In genomic region chr19:18594824-18595373, GRCh38 we compare ENCODE assay signal across 8 cellular contexts. TPM values are rescaled to one million over a fixed set of nuclear protein-coding genes. Genes with fewer than 3 reads are reported as not detected.
DNase-seq lines count a peak whose midpoint lies in the region; ATAC-seq and FAIRE-seq lines count a peak whose summit lies in the region.

No MANE protein-coding gene starts in this region.

- peaks cover 20% of the 10 kb centered on the region for H3K27me3 ChIP-seq in iPS-18a (ENCODE audit: control insufficient read depth, insufficient read depth, low read length)
- peaks cover 19 to 27% of the 10 kb centered on the region in 2 donors for H3K27me3 ChIP-seq in stomach smooth muscle (ENCODE audit: control insufficient read depth in 1 of 2, insufficient read depth in 2 of 2, low read length in 2 of 2)
- peaks cover 0 to 2% of the 10 kb centered on the region in 2 donors for H3K27me3 ChIP-seq in small intestine (ENCODE audit: control insufficient read depth in 2 of 2, insufficient read depth in 2 of 2, low read length in 2 of 2)

- CTCF ChIA-PET in activated CD4-positive, alpha-beta memory T cell treated with anti-CD3 and anti-CD28 coated beads for 36 hours (lab: Charles Lee): interaction anchor here (1.0 to 3.3 kb wide), 13 partner anchors 13 to 392 kb away, joined by 3 to 19 read pairs (median 6); partner anchors contain the start of gene TMEM59L
- CTCF ChIA-PET in activated CD4-positive, alpha-beta memory T cell treated with anti-CD3 and anti-CD28 coated beads, Interleukin-2, amount 10 ng/mL, durations not matched to agents 7 days and 5 days (lab: Charles Lee): interaction anchor here (0.6 to 2.1 kb wide), 5 partner anchors 56 to 324 kb away, joined by 3 to 14 read pairs (median 5); partner anchors contain the start of genes COPE and DDX49
- CTCF ChIA-PET in activated CD8-positive, alpha-beta T cell treated with anti-CD3 and anti-CD28 coated beads, Interleukin-2, amount 10 ng/mL, durations not matched to agents 7 days and 5 days (lab: Charles Lee): interaction anchor here (1.1 to 2.6 kb wide), 6 partner anchors 10 to 252 kb away, joined by 3 to 23 read pairs (median 8); partner anchors contain the start of genes ELL and UBA52

- 5 to 16% (median 11%) methylated on average over 23 to 26 of the region's 26 CpGs for WGBS in small intestine, 3 donors

- H3K9ac ChIP-seq in iPS-18a (ENCODE audit: low read length): peak overlapping the region; percentile 58
- H3K9ac ChIP-seq in stomach smooth muscle (ENCODE audit: low read length in 2 of 2): peak overlapping the region; percentile 55 to 57

- H3K4me1 ChIP-seq in iPS-18a (ENCODE audit: control insufficient read depth, low read depth, low read length) (peaks cover 14% of the 10 kb centered on the region), stomach smooth muscle (ENCODE audit: control insufficient read depth, insufficient read depth, low read length) (peaks cover 18% of the 10 kb centered on the region), small intestine (ENCODE audit: control insufficient read depth in 2 of 2, insufficient read depth in 1 of 2, low read depth in 1 of 2, low read length in 1 of 2) (peaks cover 1 to 6% of the 10 kb centered on the region in 2 donors)

- H3K4me3 ChIP-seq in iPS-18a (ENCODE audit: low read length) (peak overlapping the region; percentile 59), stomach smooth muscle (ENCODE audit: low read length in 2 of 2) (peak overlapping the region; percentile 49 to 59), small intestine (ENCODE audit: low read depth in 1 of 2, low read length in 2 of 2) (peak overlapping the region in 1 of 2 donors; percentile 29)

- H3K27ac Mint-ChIP-seq in activated CD4-positive, alpha-beta memory T cell treated with anti-CD3 and anti-CD28 coated beads for 36 hours: no peak overlapping the region
- H3K27ac Mint-ChIP-seq in activated CD4-positive, alpha-beta memory T cell treated with anti-CD3 and anti-CD28 coated beads, Interleukin-2, amount 10 ng/mL, durations not matched to agents 7 days and 5 days: no peak overlapping the region
- H3K27ac Mint-ChIP-seq in activated CD8-positive, alpha-beta T cell treated with anti-CD3 and anti-CD28 coated beads, Interleukin-2, amount 10 ng/mL, durations not matched to agents 7 days and 5 days: no peak overlapping the region

- intact Hi-C loops in activated CD4-positive, alpha-beta memory T cell treated with anti-CD3 and anti-CD28 coated beads for 36 hours (cut with micrococcal nuclease): loop anchor here (5.0 kb wide), 3 partner anchors 42 to 322 kb away; partner anchors contain the start of genes COPE, DDX49 and KLHL26

- no peak for FAIRE-seq in small intestine (lab: Jason Lieb, UNC)

- peaks cover 18% of the 10 kb centered on the region for H3K4me1 Mint-ChIP-seq in activated CD4-positive, alpha-beta memory T cell treated with anti-CD3 and anti-CD28 coated beads for 36 hours (ENCODE audit: low read depth)
- H3K4me1 Mint-ChIP-seq in activated CD4-positive, alpha-beta memory T cell treated with anti-CD3 and anti-CD28 coated beads, Interleukin-2, amount 10 ng/mL, durations not matched to agents 7 days and 5 days: peaks cover 21% of the 10 kb centered on the region
- H3K4me1 Mint-ChIP-seq in activated CD8-positive, alpha-beta T cell treated with anti-CD3 and anti-CD28 coated beads, Interleukin-2, amount 10 ng/mL, durations not matched to agents 7 days and 5 days (ENCODE audit: low read depth): peaks cover 24% of the 10 kb centered on the region

- H3K36me3 ChIP-seq in iPS-18a (ENCODE audit: control insufficient read depth, low read depth, low read length) (no peaks in the 10 kb centered on the region), stomach smooth muscle (ENCODE audit: control insufficient read depth in 2 of 2, insufficient read depth in 2 of 2, low read length in 2 of 2) (peaks cover 0 to 3% of the 10 kb centered on the region in 2 donors), small intestine (ENCODE audit: control insufficient read depth in 2 of 2, insufficient read depth in 2 of 2, low read length in 2 of 2) (no peaks in the 10 kb centered on the region)

- peak overlapping the region; percentile 59 for H3K4me3 Mint-ChIP-seq in activated CD4-positive, alpha-beta memory T cell treated with anti-CD3 and anti-CD28 coated beads for 36 hours
- no peak overlapping the region for H3K4me3 Mint-ChIP-seq in activated CD4-positive, alpha-beta memory T cell treated with anti-CD3 and anti-CD28 coated beads, Interleukin-2, amount 10 ng/mL, durations not matched to agents 7 days and 5 days
- H3K4me3 Mint-ChIP-seq in activated CD8-positive, alpha-beta T cell treated with anti-CD3 and anti-CD28 coated beads, Interleukin-2, amount 10 ng/mL, durations not matched to agents 7 days and 5 days: peak overlapping the region; percentile 64

- H3K27me3 Mint-ChIP-seq in activated CD4-positive, alpha-beta memory T cell treated with anti-CD3 and anti-CD28 coated beads for 36 hours: peaks cover 3% of the 10 kb centered on the region
- peaks cover 7% of the 10 kb centered on the region for H3K27me3 Mint-ChIP-seq in activated CD4-positive, alpha-beta memory T cell treated with anti-CD3 and anti-CD28 coated beads, Interleukin-2, amount 10 ng/mL, durations not matched to agents 7 days and 5 days
- peaks cover 2% of the 10 kb centered on the region for H3K27me3 Mint-ChIP-seq in activated CD8-positive, alpha-beta T cell treated with anti-CD3 and anti-CD28 coated beads, Interleukin-2, amount 10 ng/mL, durations not matched to agents 7 days and 5 days (ENCODE audit: low read depth)

- ATAC-seq in activated CD8-positive, alpha-beta T cell treated with anti-CD3 and anti-CD28 coated beads, Interleukin-2, amount 10 ng/mL, durations not matched to agents 7 days and 5 days: peak; percentile 10

- no peaks in the 10 kb centered on the region for H3K9me3 ChIP-seq in iPS-18a (ENCODE audit: control insufficient read depth, low read depth, low read length)
- H3K9me3 ChIP-seq in stomach smooth muscle (ENCODE audit: control insufficient read depth in 2 of 2, low read length in 2 of 2): no peaks in the 10 kb centered on the region
- H3K9me3 ChIP-seq in small intestine (ENCODE audit: control insufficient read depth, low read depth): no peaks in the 10 kb centered on the region

- peaks cover 5% of the 10 kb centered on the region for H3K36me3 Mint-ChIP-seq in activated CD4-positive, alpha-beta memory T cell treated with anti-CD3 and anti-CD28 coated beads for 36 hours
- peaks cover 10% of the 10 kb centered on the region for H3K36me3 Mint-ChIP-seq in activated CD4-positive, alpha-beta memory T cell treated with anti-CD3 and anti-CD28 coated beads, Interleukin-2, amount 10 ng/mL, durations not matched to agents 7 days and 5 days (ENCODE audit: low read depth)
- peaks cover 15% of the 10 kb centered on the region for H3K36me3 Mint-ChIP-seq in activated CD8-positive, alpha-beta T cell treated with anti-CD3 and anti-CD28 coated beads, Interleukin-2, amount 10 ng/mL, durations not matched to agents 7 days and 5 days (ENCODE audit: low read depth)

- H3K9me3 Mint-ChIP-seq in activated CD4-positive, alpha-beta memory T cell treated with anti-CD3 and anti-CD28 coated beads for 36 hours: no peaks in the 10 kb centered on the region
- no peaks in the 10 kb centered on the region for H3K9me3 Mint-ChIP-seq in activated CD4-positive, alpha-beta memory T cell treated with anti-CD3 and anti-CD28 coated beads, Interleukin-2, amount 10 ng/mL, durations not matched to agents 7 days and 5 days
- H3K9me3 Mint-ChIP-seq in activated CD8-positive, alpha-beta T cell treated with anti-CD3 and anti-CD28 coated beads, Interleukin-2, amount 10 ng/mL, durations not matched to agents 7 days and 5 days (ENCODE audit: insufficient read depth): no peaks in the 10 kb centered on the region

- POLR2A ChIA-PET in activated CD4-positive, alpha-beta memory T cell treated with anti-CD3 and anti-CD28 coated beads for 36 hours (lab: Charles Lee): no interaction called here
- POLR2A ChIA-PET in activated CD4-positive, alpha-beta memory T cell treated with anti-CD3 and anti-CD28 coated beads, Interleukin-2, amount 10 ng/mL, durations not matched to agents 7 days and 5 days (lab: Charles Lee): no interaction called here
- POLR2A ChIA-PET in activated CD8-positive, alpha-beta T cell treated with anti-CD3 and anti-CD28 coated beads, Interleukin-2, amount 10 ng/mL, durations not matched to agents 7 days and 5 days (lab: Charles Lee): interaction anchor here (1.0 kb wide), 1 partner anchor 41 kb away, joined by 3 read pairs; no protein-coding TSS in a partner anchor

- no peak for DNase-seq in activated CD4-positive, alpha-beta memory T cell treated with anti-CD3 and anti-CD28 coated beads for 36 hours
- no peak for DNase-seq in activated CD4-positive, alpha-beta memory T cell treated with anti-CD3 and anti-CD28 coated beads, Interleukin-2, amount 10 ng/mL, durations not matched to agents 7 days and 5 days
- DNase-seq in activated CD8-positive, alpha-beta T cell treated with anti-CD3 and anti-CD28 coated beads, Interleukin-2, amount 10 ng/mL, durations not matched to agents 7 days and 5 days: no peak
- DNase-seq in small intestine (no peak), LoVo (ENCODE audit: low spot score) (no peak), NCI-H526 (lab: John Stamatoyannopoulos, UW) (no peak)

- no peak overlapping the region for H3K27ac ChIP-seq in iPS-18a (ENCODE audit: low read length)
- no peak overlapping the region for H3K27ac ChIP-seq in stomach smooth muscle (ENCODE audit: low read length)
- no peak overlapping the region for H3K27ac ChIP-seq in small intestine (ENCODE audit: low read depth in 1 of 2, low read length in 1 of 2)

RNA-seq across cellular contexts. Expression of gene REX1BD, which starts 6.3 kb away (rescaled TPM):
- 10 to 100 TPM; 97.6 to 99.3 TPM for total RNA-seq in activated CD4-positive, alpha-beta memory T cell treated with anti-CD3 and anti-CD28 coated beads for 36 hours
- 10 to 100 TPM; 81.2 to 83.3 TPM for total RNA-seq in activated CD4-positive, alpha-beta memory T cell treated with anti-CD3 and anti-CD28 coated beads, Interleukin-2, amount 10 ng/mL, durations not matched to agents 7 days and 5 days
- total RNA-seq in activated CD8-positive, alpha-beta T cell treated with anti-CD3 and anti-CD28 coated beads, Interleukin-2, amount 10 ng/mL, durations not matched to agents 7 days and 5 days: 10 to 100 TPM; 91.5 to 98.7 TPM
- 100 to 1,000 TPM in 1 of 3 donors, 10 to 100 TPM in 2; 59.9 to 102 (median 71.8) TPM for polyA plus RNA-seq in small intestine

RNA-seq across cellular contexts. Expression of gene CRLF1, which starts 11.7 kb away (rescaled TPM):
- not detected for total RNA-seq in activated CD4-positive, alpha-beta memory T cell treated with anti-CD3 and anti-CD28 coated beads for 36 hours
- not detected for total RNA-seq in activated CD4-positive, alpha-beta memory T cell treated with anti-CD3 and anti-CD28 coated beads, Interleukin-2, amount 10 ng/mL, durations not matched to agents 7 days and 5 days
- not detected for total RNA-seq in activated CD8-positive, alpha-beta T cell treated with anti-CD3 and anti-CD28 coated beads, Interleukin-2, amount 10 ng/mL, durations not matched to agents 7 days and 5 days
- polyA plus RNA-seq in small intestine: 10 to 100 TPM in 1 of 3 donors, 1 to 10 TPM in 1, not detected in 1; 6.5 to 22.3 TPM

RNA-seq across cellular contexts. Expression of gene TMEM59L, which starts 17.8 kb away (rescaled TPM):
- total RNA-seq in activated CD4-positive, alpha-beta memory T cell treated with anti-CD3 and anti-CD28 coated beads for 36 hours: under 1 TPM; 0.24 to 0.40 TPM
- under 1 TPM in 1 of 2 experiments, not detected in 1; 0.13 TPM for total RNA-seq in activated CD4-positive, alpha-beta memory T cell treated with anti-CD3 and anti-CD28 coated beads, Interleukin-2, amount 10 ng/mL, durations not matched to agents 7 days and 5 days
- not detected for total RNA-seq in activated CD8-positive, alpha-beta T cell treated with anti-CD3 and anti-CD28 coated beads, Interleukin-2, amount 10 ng/mL, durations not matched to agents 7 days and 5 days
- polyA plus RNA-seq in small intestine: 1 to 10 TPM in 2 of 3 donors, not detected in 1; 1.6 to 8.5 TPM

RNA-seq across cellular contexts. Expression of gene UBA52, which starts 23.2 kb away (rescaled TPM):
- total RNA-seq in activated CD4-positive, alpha-beta memory T cell treated with anti-CD3 and anti-CD28 coated beads for 36 hours: 1,000 to 10,000 TPM; 1,569 to 1,601 TPM
- 1,000 to 10,000 TPM; 1,374 to 1,409 TPM for total RNA-seq in activated CD4-positive, alpha-beta memory T cell treated with anti-CD3 and anti-CD28 coated beads, Interleukin-2, amount 10 ng/mL, durations not matched to agents 7 days and 5 days
- total RNA-seq in activated CD8-positive, alpha-beta T cell treated with anti-CD3 and anti-CD28 coated beads, Interleukin-2, amount 10 ng/mL, durations not matched to agents 7 days and 5 days: 1,000 to 10,000 TPM; 1,452 to 1,556 TPM
- polyA plus RNA-seq in small intestine: 1,000 to 10,000 TPM in 2 of 3 donors, 100 to 1,000 TPM in 1; 741 to 1,139 (median 1,049) TPM

RNA-seq across cellular contexts. Expression of gene KXD1, which starts 37.2 kb away (rescaled TPM):
- total RNA-seq in activated CD4-positive, alpha-beta memory T cell treated with anti-CD3 and anti-CD28 coated beads for 36 hours: 100 to 1,000 TPM; 112 to 114 TPM
- total RNA-seq in activated CD4-positive, alpha-beta memory T cell treated with anti-CD3 and anti-CD28 coated beads, Interleukin-2, amount 10 ng/mL, durations not matched to agents 7 days and 5 days: 10 to 100 TPM; 93.0 to 99.1 TPM
- 100 to 1,000 TPM; 101 to 108 TPM for total RNA-seq in activated CD8-positive, alpha-beta T cell treated with anti-CD3 and anti-CD28 coated beads, Interleukin-2, amount 10 ng/mL, durations not matched to agents 7 days and 5 days
- 10 to 100 TPM; 72.3 to 81.3 (median 78.1) TPM for polyA plus RNA-seq in small intestine
